In the genomic region with DNA sequence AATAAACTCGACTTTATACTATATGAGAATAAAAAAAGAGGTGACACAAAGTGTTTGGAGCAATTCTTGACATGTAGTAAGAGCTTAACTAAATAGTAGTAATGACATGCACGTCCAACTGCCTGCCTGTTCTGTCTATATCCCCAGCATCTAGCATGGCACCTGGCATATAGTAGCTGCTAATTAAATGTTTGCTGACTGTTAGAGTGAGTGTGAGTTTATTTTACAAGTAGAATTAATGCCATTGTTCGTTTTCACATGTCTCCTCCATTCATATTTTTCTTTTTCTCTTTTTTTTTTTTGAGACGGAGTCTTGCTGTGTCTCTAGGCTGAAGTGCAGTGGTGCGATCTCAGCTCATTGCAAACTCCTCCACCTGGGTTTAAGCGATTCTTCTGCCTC, we compare ENCODE assay signal across 26 cellular contexts. TPM values are rescaled to one million over a fixed set of nuclear protein-coding genes. Genes with fewer than 3 reads are reported as not detected.
DNase-seq lines count a peak whose midpoint lies in the region; ATAC-seq and TF ChIP-seq lines count a peak whose summit lies in the region.
"Had no signal": no experiment of that assay in that cellular context is flagged by ENCODE, and none has a peak within 500 bp of the region (broad histone marks: within the 10 kb centered on the region; RNA-seq: fewer than 3 reads in every experiment).

No MANE protein-coding gene starts in this region.

- H3K79me1 ChIP-seq in IMR-90 (ENCODE audit: low read depth in 1 of 2, low read length in 2 of 2) (peaks cover 49 to 93% of the 10 kb centered on the region in 2 experiments), mesenchymal stem cell (replicated peaks; ENCODE audit: low read length, poor library complexity, severe bottlenecking) (peaks cover 33% of the 10 kb centered on the region)

- no peak overlapping the region for H2AK9ac ChIP-seq in IMR-90 (replicated peaks; ENCODE audit: low read depth, low read length, poor library complexity)

- H2BK12ac ChIP-seq in mesenchymal stem cell (ENCODE audit: low read length in 2 of 2), result peak overlapping the region in 1 of 2 experiments; percentile 40

- POLR2A ChIA-PET in IMR-90 (lab: Charles Lee; ENCODE audit: unreplicated experiment), result no interaction called here

- H2AK5ac ChIP-seq in IMR-90 (ENCODE audit: low read depth, low read length) (peak overlapping the region; percentile 69; the same call in 1 of the 2 replicates), mesenchymal stem cell (ENCODE audit: low read length, severe bottlenecking) (peak overlapping the region; percentile 91)

- dilution Hi-C loops in IMR-90 (cut with HindIII; ENCODE audit: low sequenced_read_pairs, unreplicated experiment), result no loop called here

- peaks cover 20% of the 10 kb centered on the region for H3K36me3 ChIP-seq in IMR-90 (ENCODE audit: control insufficient read depth, insufficient read depth, low read length)
- peaks cover 13 to 29% of the 10 kb centered on the region in 2 experiments for H3K36me3 ChIP-seq in mesenchymal stem cell (ENCODE audit: control insufficient read depth in 1 of 2, insufficient read depth in 2 of 2, low read depth in 1 of 2, low read length in 2 of 2)
- H3K36me3 ChIP-seq: ascending aorta, neural progenitor cell, prostate gland had no signal

- 83% methylated on average over 1 of the region's 6 CpGs; no CpG with 5 or more reads in 1 of the 2 experiments for WGBS in IMR-90 (ENCODE audit: extremely low coverage in 2 of 2, insufficient read length in 1 of 2), 2 experiments
- 93% methylated on average over 4 of the region's 6 CpGs for WGBS in mesenchymal stem cell

- H3K14ac ChIP-seq in IMR-90 (replicated peaks; ENCODE audit: low read depth, low read length) (peak overlapping the region; percentile 76; the same call in 1 of the 2 replicates), mesenchymal stem cell (ENCODE audit: low read length in 2 of 2) (no peak overlapping the region)

- H3K56ac ChIP-seq in IMR-90 (ENCODE audit: extremely low read depth, insufficient read depth, low read length), result no peak overlapping the region

- peak overlapping the region; percentile 10 for H3K4me3 Mint-ChIP-seq in chondrocyte (ENCODE audit: unreplicated experiment)
- H3K4me3 Mint-ChIP-seq in type B pancreatic cell, result no peak overlapping the region
- H3K4me3 Mint-ChIP-seq: activated naive CD8-positive, alpha-beta T cell; CD8-positive, alpha-beta T cell; central memory CD8-positive, alpha-beta T cell; neural progenitor cell had no signal

- H2BK120ac ChIP-seq in IMR-90 (ENCODE audit: low read depth, low read length) (peak overlapping the region; percentile 90), mesenchymal stem cell (ENCODE audit: low read depth, low read length) (no peak overlapping the region)

- H3K9me3 Mint-ChIP-seq in chondrocyte (ENCODE audit: low read depth) (peaks cover 3% of the 10 kb centered on the region), type B pancreatic cell (peaks cover 5% of the 10 kb centered on the region)
- H3K9me3 Mint-ChIP-seq: CD8-positive, alpha-beta T cell; central memory CD8-positive, alpha-beta T cell had no signal

- H3K27me3 ChIP-seq in IMR-90 (ENCODE audit: control insufficient read depth, insufficient read depth, low read length) (no peaks in the 10 kb centered on the region), mesenchymal stem cell (ENCODE audit: control insufficient read depth in 1 of 2, insufficient read depth in 1 of 2, low read length in 2 of 2) (no peaks in the 10 kb centered on the region)
- H3K27me3 ChIP-seq: ascending aorta, neural progenitor cell, testis had no signal

- ATAC-seq in IMR-90 (ENCODE audit: low read depth) (no peak), HG03378 (IDR thresholded peaks at IDR 0.05; ENCODE audit: unreplicated experiment) (no peak)
- ATAC-seq: CD8-positive, alpha-beta T cell had no signal

- peaks cover 91% of the 10 kb centered on the region for H3K4me1 Mint-ChIP-seq in chondrocyte (ENCODE audit: low read depth)
- peaks cover 74% of the 10 kb centered on the region for H3K4me1 Mint-ChIP-seq in type B pancreatic cell (ENCODE audit: unreplicated experiment)
- H3K4me1 Mint-ChIP-seq: central memory CD8-positive, alpha-beta T cell had no signal

- peak overlapping the region; percentile 49; the same call in 1 of the 2 replicates for H4K5ac ChIP-seq in IMR-90 (ENCODE audit: low read depth, low read length)

- H4K8ac ChIP-seq in IMR-90 (ENCODE audit: low read depth in 2 of 2, low read length in 2 of 2) (peak overlapping the region; percentile 45 to 73; a peak in 2 of 4 replicates), mesenchymal stem cell (ENCODE audit: low read length) (no peak overlapping the region)

- H3K4me1 ChIP-seq in IMR-90 (ENCODE audit: control insufficient read depth, insufficient read depth, low read length), result peaks cover 38% of the 10 kb centered on the region
- H3K4me1 ChIP-seq in mesenchymal stem cell (ENCODE audit: control insufficient read depth, insufficient read depth, low read depth, low read length), result peaks cover 25% of the 10 kb centered on the region
- H3K4me1 ChIP-seq: neural progenitor cell had no signal

- TF ChIP-seq POLR2A in IMR-90 (IDR thresholded peaks at IDR 0.05; ENCODE audit: low read depth, low read length), result no peak

- CTCF ChIA-PET in IMR-90 (lab: Yijun Ruan, JAX), result interaction anchor here (0.7 to 1.9 kb wide), 3 partner anchors 10 to 45 kb away, joined by 3 to 5 read pairs (median 5); no protein-coding TSS in a partner anchor

- no peak for TF ChIP-seq RAD21 in IMR-90 (IDR thresholded peaks at IDR 0.05; ENCODE audit: low read length)

- H4K91ac ChIP-seq in IMR-90 (ENCODE audit: insufficient read depth, low read depth, low read length) (peak overlapping the region; percentile 56; the same call in 1 of the 2 replicates), mesenchymal stem cell (ENCODE audit: low read length) (no peak overlapping the region)

- H3K4me2 ChIP-seq in IMR-90 (ENCODE audit: low read depth, low read length) (no peak overlapping the region), mesenchymal stem cell (ENCODE audit: low read length, poor library complexity, severe bottlenecking) (no peak overlapping the region)
- H3K4me2 ChIP-seq: KMS-11, neural progenitor cell had no signal

- no peaks in the 10 kb centered on the region for H3K9me3 ChIP-seq in IMR-90 (ENCODE audit: control insufficient read depth, insufficient read depth, low read length)
- H3K9me3 ChIP-seq in mesenchymal stem cell (ENCODE audit: control insufficient read depth, low read length), result no peaks in the 10 kb centered on the region
- H3K9me3 ChIP-seq: ascending aorta, prostate gland, testis had no signal

- H3K4me3 ChIP-seq in IMR-90 (ENCODE audit: insufficient read depth, low read depth, low read length) (no peak overlapping the region), mesenchymal stem cell (ENCODE audit: insufficient read depth in 1 of 2, low read depth in 1 of 2, low read length in 2 of 2) (no peak overlapping the region)
- H3K4me3 ChIP-seq: ascending aorta, neural progenitor cell, prostate gland, testis had no signal

- H3K9ac ChIP-seq in IMR-90 (ENCODE audit: low read depth, low read length), result no peak overlapping the region
- H3K9ac ChIP-seq in mesenchymal stem cell (ENCODE audit: low read length), result no peak overlapping the region
- H3K9ac ChIP-seq: KMS-11, neural progenitor cell had no signal

- H2AFZ ChIP-seq in IMR-90 (replicated peaks; ENCODE audit: low read length, poor library complexity) (no peak overlapping the region), mesenchymal stem cell (ENCODE audit: low read depth, low read length) (no peak overlapping the region)
- H2AFZ ChIP-seq: neural progenitor cell had no signal

- DNase-seq in IMR-90 (no peak), chondrocyte (ENCODE audit: low spot score) (no peak), mesenchymal stem cell (no peak), type B pancreatic cell (ENCODE audit: extremely low spot score, unreplicated experiment) (no peak), middle frontal gyrus (ENCODE audit: extremely low spot score, low spot score) (no peak), NCI-H510A (lab: John Stamatoyannopoulos, UW) (no peak), 8988T (no peak)
- DNase-seq: activated T-cell treated with anti-CD3 and anti-CD28 coated beads for 4 hours; CD8-positive, alpha-beta T cell; DMS 273 treated with DMSO at 0.1 percent for 48 hours; islet precursor cell; NCI-H1436 treated with DMSO at 0.1 percent for 48 hours; NCI-H774; stimulated activated naive CD4-positive, alpha-beta T cell treated with Interleukin-2 at 50 U/mL for 16 hours; testis had no signal

- H3K27ac Mint-ChIP-seq in chondrocyte (ENCODE audit: unreplicated experiment) (peak overlapping the region; percentile 95), type B pancreatic cell (peak overlapping the region; percentile 90)
- H3K27ac Mint-ChIP-seq: activated naive CD8-positive, alpha-beta T cell; CD8-positive, alpha-beta T cell; neural progenitor cell had no signal

- H3K9me1 ChIP-seq in IMR-90 (ENCODE audit: insufficient read depth, low read length), result peaks cover 33% of the 10 kb centered on the region

- peak overlapping the region; percentile 45; the same call in 1 of the 2 replicates for H2BK20ac ChIP-seq in IMR-90 (ENCODE audit: low read depth, low read length)

- H2BK15ac ChIP-seq in IMR-90 (ENCODE audit: low read depth, low read length) (peak overlapping the region; percentile 23; the same call in 1 of the 3 replicates), mesenchymal stem cell (ENCODE audit: low read depth, poor library complexity, severe bottlenecking) (no peak overlapping the region)

- H3K23ac ChIP-seq in IMR-90 (ENCODE audit: low read depth, low read length) (0 out of 2 replicates have a peak overlapping the region, but pooled peaks have one; percentile 91), mesenchymal stem cell (ENCODE audit: low read length in 2 of 2) (no peak overlapping the region)

- intact Hi-C loops in IMR-90 (cut with micrococcal nuclease), result loop anchor here (2.0 kb wide), 1 partner anchor 43 kb away; no protein-coding TSS in a partner anchor

- in situ Hi-C loops in IMR-90 (cut with MboI; ENCODE audit: low sequenced_read_pairs), result loop anchor here (5.0 kb wide), 1 partner anchor 43 kb away; no protein-coding TSS in a partner anchor

- peaks cover 12% of the 10 kb centered on the region for H4K20me1 ChIP-seq in IMR-90 (ENCODE audit: insufficient read depth, low read length)

- peaks cover 14% of the 10 kb centered on the region for H3K36me3 Mint-ChIP-seq in chondrocyte (ENCODE audit: low read depth)
- H3K36me3 Mint-ChIP-seq in type B pancreatic cell, result peaks cover 37% of the 10 kb centered on the region
- H3K36me3 Mint-ChIP-seq: activated naive CD8-positive, alpha-beta T cell; CD8-positive, alpha-beta T cell had no signal

- no TSS peak for BruUV-seq in IMR-90 (replicated peaks; lab: Mats Ljungman, UMichigan)

- no peak for TF ChIP-seq CTCF in IMR-90 (conservative IDR thresholded peaks at IDR 0.05; ENCODE audit: low read depth, low read length)
- no peak for TF ChIP-seq CTCF in chondrocyte (IDR thresholded peaks at IDR 0.05)
- no peak for TF ChIP-seq CTCF in type B pancreatic cell (conservative IDR thresholded peaks at IDR 0.05)

- H2BK5ac ChIP-seq in IMR-90 (ENCODE audit: low read depth, low read length, poor library complexity, severe bottlenecking) (peak overlapping the region; percentile 76), mesenchymal stem cell (ENCODE audit: low read depth, low read length, poor library complexity, severe bottlenecking) (no peak overlapping the region)

- H3K4ac ChIP-seq in IMR-90 (ENCODE audit: low read depth, low read length), result peak overlapping the region; percentile 91
- no peak overlapping the region for H3K4ac ChIP-seq in mesenchymal stem cell (ENCODE audit: low read depth in 1 of 2, low read length in 2 of 2)

- H3K27me3 Mint-ChIP-seq in chondrocyte (ENCODE audit: low read depth), result no peaks in the 10 kb centered on the region
- H3K27me3 Mint-ChIP-seq in type B pancreatic cell, result no peaks in the 10 kb centered on the region

- H3K27ac ChIP-seq in IMR-90 (ENCODE audit: insufficient read depth, low read length) (peak overlapping the region; percentile 65), mesenchymal stem cell (ENCODE audit: low read length, poor library complexity, severe bottlenecking) (peak overlapping the region; percentile 75)
- H3K27ac ChIP-seq: ascending aorta, KMS-11, neural progenitor cell, testis had no signal

- H3K18ac ChIP-seq in IMR-90 (ENCODE audit: low read depth, low read length) (peak overlapping the region; percentile 27; the same call in 1 of the 2 replicates), mesenchymal stem cell (ENCODE audit: low read depth in 1 of 2, low read length in 2 of 2) (no peak overlapping the region)

RNA-seq across cellular contexts. Expression of gene RNF113B, which starts 38.4 kb away (rescaled TPM):
- total RNA-seq in IMR-90 (2012; rRNA removed) (not detected in 2 replicates), chondrocyte (not detected in 3 replicates), type B pancreatic cell (ENCODE audit: low replicate concordance) (not detected in 2 replicates)
- polyA plus RNA-seq in IMR-90 (2012; rRNA removed), result not detected in 2 replicates
- not detected in 2 replicates for polyA plus RNA-seq in IMR-90 (2012; cell fraction: cytosol; rRNA removed)
- polyA plus RNA-seq in IMR-90 (2012; cell fraction: nucleus; rRNA removed; ENCODE audit: low replicate concordance), result not detected in 2 replicates
- polyA plus RNA-seq in mesenchymal stem cell (2013, experiment 1 of 2), result not detected
- not detected for polyA plus RNA-seq in mesenchymal stem cell (2013, experiment 2 of 2)
- total RNA-seq: ascending aorta; CD8-positive, alpha-beta T cell; HT1080; liver; mucosa of gallbladder; T-helper 2 cell treated with Interferon-gamma antibody and Interleukin-4, amounts not matched to agents 100 ng/mL and 5 ng/mL, for 36 hours had no signal
